ENCODE assay signal across 26 cellular contexts in genomic region chr14:52485350-52485960, GRCh38.
"Had no signal": no experiment of that assay in that cellular context is flagged by ENCODE, and none has a peak within 500 bp of the region (broad histone marks: within the 10 kb centered on the region; RNA-seq: fewer than 3 reads in every experiment).

No MANE protein-coding gene starts in this region.

- H3K36me3 ChIP-seq: prostate gland, thoracic aorta, uterus, WERI-Rb-1 had no signal

- DNase-seq: activated CD4-positive, alpha-beta T cell treated with anti-CD3 and anti-CD28 coated beads for 48 hours; activated CD4-positive, alpha-beta T cell treated with anti-CD3 and anti-CD28 coated beads, Interleukin-2, amount 50 U/mL, for 48 hours; activated CD8-positive, alpha-beta memory T cell treated with anti-CD3 and anti-CD28 coated beads for 24 hours; activated effector memory CD4-positive, alpha-beta T cell treated with Interleukin-2 at 50 U/mL for 16 hours; activated naive CD4-positive, alpha-beta T cell treated with Interleukin-2 at 50 U/mL for 16 hours; aorta; caudate nucleus; endodermal cell; glutamatergic neuron; islet precursor cell; left cardiac atrium; mammary epithelial cell; naive B cell; pancreas; retina; stimulated activated CD4-positive, alpha-beta T cell treated with anti-CD3 and anti-CD28 coated beads, Interleukin-12 subunit alpha, Interleukin-12 subunit beta, amount 100 ng/mL, for 4 hours; stimulated activated CD4-positive, alpha-beta T cell treated with anti-CD3 and anti-CD28 coated beads, Interleukin-4, amount 100 ng/mL, for 1 hour; stimulated activated naive CD8-positive, alpha-beta T cell treated with anti-CD3 and anti-CD28 coated beads, Interleukin-15, Interleukin-2, amounts not matched to agents 100 U/mL and 50 U/mL, for 24 hours; T-helper 9 cell; uterus; WERI-Rb-1 had no signal

- ATAC-seq: activated CD4-positive, CD25-positive, alpha-beta regulatory T cell treated with anti-CD3 and anti-CD28 coated beads, Interleukin-2, amount 50 U/mL, for 24 hours; left cardiac atrium; pancreas; sciatic nerve; stimulated activated naive CD8-positive, alpha-beta T cell treated with anti-CD3 and anti-CD28 coated beads, Interleukin-15, Interleukin-2, amounts not matched to agents 100 U/mL and 50 U/mL, for 24 hours had no signal

- H3K4me1 ChIP-seq: pancreas, prostate gland, uterus had no signal

- H3K4me3 ChIP-seq: pancreas, prostate gland, skin epidermis, thoracic aorta, uterus had no signal

- H3K27me3 ChIP-seq: pancreas, uterus had no signal

- H3K9me3 ChIP-seq: pancreas, prostate gland, thoracic aorta, uterus had no signal

- H3K27ac ChIP-seq: pancreas, prostate gland, skin epidermis, thoracic aorta, uterus, WERI-Rb-1 had no signal
